1 cellular context compared by ENCODE assay signal in genomic region chr6:27287751-27288135, GRCh38.
TF ChIP-seq lines count a peak whose summit lies in the region.

No MANE protein-coding gene starts in this region.

TF ChIP-seq in GM23338, 12 proteins besides CTCF, POLR2A, EP300 and RAD21 (continued from another document):
- no peak for TF ChIP-seq ZNF462 (CRISPR knock-in tag; IDR thresholded peaks at IDR 0.05)
- TF ChIP-seq JUNB (IDR thresholded peaks at IDR 0.05; ENCODE audit: unreplicated experiment) = no peak
- TF ChIP-seq EZH2 (IDR thresholded peaks at IDR 0.05; ENCODE audit: low read depth, unreplicated experiment) = no peak
- TF ChIP-seq REST (IDR thresholded peaks at IDR 0.05; ENCODE audit: unreplicated experiment) = no peak
